ENCODE assay signal across 13 cellular contexts in the genomic region with DNA sequence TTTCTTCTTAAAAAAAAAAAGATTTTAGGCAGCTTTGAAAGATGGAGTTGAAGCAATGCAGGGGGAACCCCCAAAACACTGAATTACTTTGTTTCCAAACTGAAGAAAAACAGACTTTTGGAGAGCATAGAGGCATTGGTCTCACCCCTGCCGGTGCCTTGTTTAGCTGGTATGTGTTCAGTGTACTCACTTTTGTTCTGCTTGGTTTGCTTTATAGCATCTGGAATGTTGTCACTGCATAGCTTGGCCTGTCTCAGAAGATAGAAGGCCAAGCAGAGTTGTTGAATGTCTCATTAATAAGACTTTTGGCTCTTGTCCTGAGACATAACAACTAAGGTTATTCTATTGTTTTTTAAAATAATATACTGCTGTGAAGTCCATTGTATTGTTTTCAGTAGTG. TPM values are rescaled to one million over a fixed set of nuclear protein-coding genes. Genes with fewer than 3 reads are reported as not detected.
DNase-seq lines count a peak whose midpoint lies in the region; ATAC-seq, FAIRE-seq and TF ChIP-seq lines count a peak whose summit lies in the region.
"Had no signal": no experiment of that assay in that cellular context is flagged by ENCODE, and none has a peak within 500 bp of the region (broad histone marks: within the 10 kb centered on the region; RNA-seq: fewer than 3 reads in every experiment).

No MANE protein-coding gene starts in this region.

- no peaks in the 10 kb centered on the region for H3K9me2 ChIP-seq in Karpas-422 (replicated peaks; ENCODE audit: insufficient read depth, low read length)

- H4K8ac ChIP-seq in neuronal stem cell (ENCODE audit: low read depth, low read length) = no peak overlapping the region

- no peak overlapping the region for H2BK120ac ChIP-seq in neuronal stem cell (ENCODE audit: low read depth, low read length)

- TF ChIP-seq CTCF in HFFc6 (IDR thresholded peaks at IDR 0.05) (no peak), endothelial cell of umbilical vein (IDR thresholded peaks at IDR 0.05; ENCODE audit: extremely low read depth in 1 of 2, insufficient read depth in 1 of 2, low read depth in 1 of 2, low read length in 2 of 2) (no peak)

- H3K27me3 ChIP-seq in BLaER1 (no peaks in the 10 kb centered on the region), endothelial cell of umbilical vein (ENCODE audit: control insufficient read depth in 2 of 2, insufficient read depth in 2 of 2, low read length in 2 of 2) (no peaks in the 10 kb centered on the region), neuronal stem cell (ENCODE audit: control insufficient read depth in 3 of 3, insufficient read depth in 3 of 3, low read depth in 1 of 3, low read length in 3 of 3) (no peaks in the 10 kb centered on the region), Karpas-422 (ENCODE audit: low read length) (no peaks in the 10 kb centered on the region)

- no peaks in the 10 kb centered on the region for H3K9me3 Mint-ChIP-seq in HFFc6
- H3K9me3 Mint-ChIP-seq: activated CD4-positive, alpha-beta T cell treated with anti-CD3 and anti-CD28 coated beads, Interleukin-2, amount 10 ng/mL, durations not matched to agents 7 days and 5 days had no signal

- DNase-seq in HFFc6 = no peak
- peak; percentile 61 for DNase-seq in endothelial cell of umbilical vein (ENCODE audit: low read depth, low spot score)
- DNase-seq in neuronal stem cell (ENCODE audit: low spot score) = peak; percentile 35
- DNase-seq in MV-4-11 (lab: John Stamatoyannopoulos, UW) = no peak
- no peak for DNase-seq in NCI-H446 treated with DMSO at 0.1 percent for 48 hours (lab: John Stamatoyannopoulos, UW)
- no peak for DNase-seq in Karpas-422
- DNase-seq: activated CD4-positive, alpha-beta T cell treated with anti-CD3 and anti-CD28 coated beads, Interleukin-2, amount 10 ng/mL, durations not matched to agents 7 days and 5 days; kidney; NCI-H146; NCI-H446; T1000 had no signal

- H3K4me1 ChIP-seq in BLaER1 (peaks cover 54% of the 10 kb centered on the region), endothelial cell of umbilical vein (ENCODE audit: control insufficient read depth, extremely low read depth, insufficient read depth, low read length) (peaks cover 8% of the 10 kb centered on the region), neuronal stem cell (ENCODE audit: control insufficient read depth in 2 of 2, insufficient read depth in 1 of 2, low read depth in 1 of 2, low read length in 2 of 2) (no peaks in the 10 kb centered on the region), Karpas-422 (ENCODE audit: low read length) (no peaks in the 10 kb centered on the region; the same call in 1 of the 2 replicates)

- H4K20me1 ChIP-seq in BLaER1 (peaks cover 100% of the 10 kb centered on the region), endothelial cell of umbilical vein (replicated peaks; ENCODE audit: control insufficient read depth, extremely low read depth, insufficient read depth, low read length) (peaks cover 11% of the 10 kb centered on the region), Karpas-422 (ENCODE audit: insufficient read depth, low read depth, low read length) (peaks cover 27% of the 10 kb centered on the region; the same call in 1 of the 2 replicates)

- TF ChIP-seq POLR2A in endothelial cell of umbilical vein (IDR thresholded peaks at IDR 0.05; ENCODE audit: low read depth, low read length) = no peak

- no TSS peak for BruUV-seq in endothelial cell of umbilical vein (replicated peaks; lab: Mats Ljungman, UMichigan)

- CTCF ChIA-PET in endothelial cell of umbilical vein (lab: Charles Lee) = no interaction called here

- H3K4me3 ChIP-seq in BLaER1 (no peak overlapping the region), endothelial cell of umbilical vein (replicated peaks in 1 of 3; ENCODE audit: insufficient read depth in 1 of 3, low read depth in 1 of 3, low read length in 3 of 3) (no peak overlapping the region), neuronal stem cell (ENCODE audit: low read length in 2 of 2) (no peak overlapping the region), Karpas-422 (ENCODE audit: low read length) (no peak overlapping the region)

- no peak overlapping the region for H3K4me3 Mint-ChIP-seq in HFFc6
- H3K4me3 Mint-ChIP-seq: activated CD4-positive, alpha-beta T cell treated with anti-CD3 and anti-CD28 coated beads, Interleukin-2, amount 10 ng/mL, durations not matched to agents 7 days and 5 days had no signal

- dilution Hi-C loops in endothelial cell of umbilical vein (cut with MboI; ENCODE audit: extremely low pct_ligation_motif_present, low sequenced_read_pairs) = no loop called here

- ATAC-seq in GM18867 (IDR thresholded peaks at IDR 0.05; ENCODE audit: unreplicated experiment) = no peak

- H2AK5ac ChIP-seq in neuronal stem cell (ENCODE audit: low read depth, low read length) = no peak overlapping the region

- peak overlapping the region; percentile 21; the same call in 1 of the 2 replicates for H3K27ac Mint-ChIP-seq in HFFc6
- H3K27ac Mint-ChIP-seq: activated CD4-positive, alpha-beta T cell treated with anti-CD3 and anti-CD28 coated beads, Interleukin-2, amount 10 ng/mL, durations not matched to agents 7 days and 5 days had no signal

- H3K36me3 Mint-ChIP-seq in HFFc6 (ENCODE audit: low read depth) = peaks cover 18% of the 10 kb centered on the region

- no peaks in the 10 kb centered on the region for H3K27me3 Mint-ChIP-seq in HFFc6 (ENCODE audit: insufficient read depth)
- H3K27me3 Mint-ChIP-seq: activated CD4-positive, alpha-beta T cell treated with anti-CD3 and anti-CD28 coated beads, Interleukin-2, amount 10 ng/mL, durations not matched to agents 7 days and 5 days had no signal

- peaks cover 36% of the 10 kb centered on the region for H3K4me1 Mint-ChIP-seq in HFFc6 (ENCODE audit: low read depth)

- POLR2A ChIA-PET in endothelial cell of umbilical vein (lab: Charles Lee) = no interaction called here

- H3K36me3 ChIP-seq in BLaER1 (peaks cover 86% of the 10 kb centered on the region), endothelial cell of umbilical vein (ENCODE audit: control insufficient read depth in 2 of 2, extremely low read depth in 1 of 2, insufficient read depth in 2 of 2, low read length in 2 of 2) (peaks cover 3 to 7% of the 10 kb centered on the region in 2 experiments), neuronal stem cell (replicated peaks in 1 of 2; ENCODE audit: control insufficient read depth in 2 of 2, insufficient read depth in 2 of 2, low read length in 2 of 2) (peaks cover 9 to 90% of the 10 kb centered on the region in 2 donors), Karpas-422 (ENCODE audit: insufficient read depth, low read length) (peaks cover 42% of the 10 kb centered on the region)

- no peak overlapping the region for H3K23ac ChIP-seq in neuronal stem cell (ENCODE audit: low read depth, low read length, poor library complexity)

- H2BK5ac ChIP-seq in neuronal stem cell (ENCODE audit: low read length) = no peak overlapping the region

- H2AFZ ChIP-seq in endothelial cell of umbilical vein (ENCODE audit: low read depth, low read length) = no peak overlapping the region
- H2AFZ ChIP-seq in neuronal stem cell (ENCODE audit: low read length) = no peak overlapping the region
- no peak overlapping the region for H2AFZ ChIP-seq in Karpas-422 (ENCODE audit: low read length)

- intact Hi-C loops in endothelial cell of umbilical vein (cut with micrococcal nuclease) = no loop called here

- H3K9ac ChIP-seq in BLaER1 (peak overlapping the region; percentile 15; the same call in 1 of the 2 replicates), endothelial cell of umbilical vein (replicated peaks; ENCODE audit: extremely low read depth, insufficient read depth, low read length) (no peak overlapping the region), neuronal stem cell (ENCODE audit: low read depth, low read length, poor library complexity) (no peak overlapping the region), Karpas-422 (ENCODE audit: low read length) (no peak overlapping the region)

- H3K14ac ChIP-seq in neuronal stem cell (ENCODE audit: low read length) = no peak overlapping the region

- no peak overlapping the region for H3K18ac ChIP-seq in neuronal stem cell (ENCODE audit: low read length)

- WGBS in neuronal stem cell (ENCODE audit: extremely low coverage in 2 of 2, insufficient read length in 2 of 2, insufficient replicate concordance in 1 of 2), 2 donors = no CpG with 5 or more reads among the region's 1 CpG

- no peak for FAIRE-seq in endothelial cell of umbilical vein (lab: Jason Lieb, UNC)
- FAIRE-seq: kidney had no signal

- peak overlapping the region; percentile 69 for H3K4me2 ChIP-seq in BLaER1
- H3K4me2 ChIP-seq in endothelial cell of umbilical vein (ENCODE audit: insufficient read depth, low read length) = no peak overlapping the region
- H3K4me2 ChIP-seq in neuronal stem cell (ENCODE audit: insufficient read depth, low read length, poor library complexity, severe bottlenecking) = no peak overlapping the region
- H3K4me2 ChIP-seq in Karpas-422 (ENCODE audit: low read depth, low read length, poor library complexity, severe bottlenecking) = no peak overlapping the region

- no peak overlapping the region for H4K91ac ChIP-seq in neuronal stem cell (ENCODE audit: low read depth, low read length, poor library complexity)

- H3K79me2 ChIP-seq in endothelial cell of umbilical vein (ENCODE audit: control insufficient read depth, insufficient read depth, low read length) (peaks cover 99% of the 10 kb centered on the region), Karpas-422 (ENCODE audit: low read length) (peaks cover 100% of the 10 kb centered on the region)

- H3K79me1 ChIP-seq in neuronal stem cell (ENCODE audit: low read depth, low read length) = no peaks in the 10 kb centered on the region

- H3K4ac ChIP-seq in neuronal stem cell (ENCODE audit: low read length) = no peak overlapping the region

- no peaks in the 10 kb centered on the region for H3K9me3 ChIP-seq in BLaER1
- no peaks in the 10 kb centered on the region for H3K9me3 ChIP-seq in endothelial cell of umbilical vein (replicated peaks; ENCODE audit: control insufficient read depth, insufficient read depth, low read length)
- H3K9me3 ChIP-seq in neuronal stem cell (replicated peaks in 1 of 2; ENCODE audit: control insufficient read depth in 2 of 2, insufficient read depth in 1 of 2, low read depth in 1 of 2, low read length in 2 of 2) = no peaks in the 10 kb centered on the region
- no peaks in the 10 kb centered on the region for H3K9me3 ChIP-seq in Karpas-422 (ENCODE audit: low read length)

- H3K9me1 ChIP-seq in endothelial cell of umbilical vein (replicated peaks; ENCODE audit: control insufficient read depth, extremely low read depth, insufficient read depth, low read length) = peaks cover 2% of the 10 kb centered on the region

- H3K27ac ChIP-seq in BLaER1 = no peak overlapping the region
- H3K27ac ChIP-seq in endothelial cell of umbilical vein (ENCODE audit: insufficient read depth, low read depth, low read length) = no peak overlapping the region
- H3K27ac ChIP-seq in neuronal stem cell (replicated peaks; ENCODE audit: low read length) = no peak overlapping the region
- no peak overlapping the region for H3K27ac ChIP-seq in Karpas-422 (ENCODE audit: low read length)

- H2BK12ac ChIP-seq in neuronal stem cell (ENCODE audit: low read length) = no peak overlapping the region

- H2BK15ac ChIP-seq in neuronal stem cell (ENCODE audit: low read length) = no peak overlapping the region

RNA-seq across cellular contexts. Expression of a gene that starts 6.9 kb away (rescaled TPM):
- total RNA-seq in HFFc6 (2021; fragmentation: NEBNext Ultra II Directional; extraction: Animal tissue kit (Norgen Biotek cat#: 25700)) = 100 to 1,000 TPM; 116 to 126 (median 121) TPM
- 130 and 144 TPM in 2 replicates for total RNA-seq in endothelial cell of umbilical vein
- polyA plus RNA-seq in endothelial cell of umbilical vein = 32.4 and 38.0 TPM in 2 replicates
- 51.6 and 54.0 TPM in 2 replicates for polyA plus RNA-seq in endothelial cell of umbilical vein (2011; cell fraction: cytosol; rRNA removed)
- polyA plus RNA-seq in endothelial cell of umbilical vein (2011; cell fraction: nucleus; rRNA removed) = 61.5 and 77.7 TPM in 2 replicates
- 56.8 and 76.2 TPM in 2 replicates for polyA plus RNA-seq in endothelial cell of umbilical vein (2012)
- polyA minus RNA-seq in endothelial cell of umbilical vein = 78.6 and 81.4 TPM in 2 replicates
- polyA minus RNA-seq in endothelial cell of umbilical vein (2011; cell fraction: cytosol; rRNA and poly(A)+ RNA removed) = 57.8 TPM
- polyA minus RNA-seq in endothelial cell of umbilical vein (2011; cell fraction: nucleus; rRNA and poly(A)+ RNA removed) = 49.0 and 74.2 TPM in 2 replicates
- polyA plus RNA-seq in neuronal stem cell (2013, experiment 1 of 2) = 78.9 TPM
- 76.8 TPM for polyA plus RNA-seq in neuronal stem cell (2013, experiment 2 of 2)
- total RNA-seq in Karpas-422 (2014; rRNA removed; shearing (Covaris generic); ENCODE audit: low replicate concordance) = 47.0 and 56.2 TPM in 2 replicates

Comparison
In these comparisons a context has a peak if more than half of its experiments do, and no peak if none do; other contexts are left out.
1. DNase-seq: peak in endothelial cell of umbilical vein (single experiment) and neuronal stem cell (single experiment); none in HFFc6 (single experiment), MV-4-11 (single experiment), NCI-H446 treated with DMSO at 0.1 percent for 48 hours (single experiment) and Karpas-422 (single experiment).